ENCODE assay signal across 26 cellular contexts in the genomic region with DNA sequence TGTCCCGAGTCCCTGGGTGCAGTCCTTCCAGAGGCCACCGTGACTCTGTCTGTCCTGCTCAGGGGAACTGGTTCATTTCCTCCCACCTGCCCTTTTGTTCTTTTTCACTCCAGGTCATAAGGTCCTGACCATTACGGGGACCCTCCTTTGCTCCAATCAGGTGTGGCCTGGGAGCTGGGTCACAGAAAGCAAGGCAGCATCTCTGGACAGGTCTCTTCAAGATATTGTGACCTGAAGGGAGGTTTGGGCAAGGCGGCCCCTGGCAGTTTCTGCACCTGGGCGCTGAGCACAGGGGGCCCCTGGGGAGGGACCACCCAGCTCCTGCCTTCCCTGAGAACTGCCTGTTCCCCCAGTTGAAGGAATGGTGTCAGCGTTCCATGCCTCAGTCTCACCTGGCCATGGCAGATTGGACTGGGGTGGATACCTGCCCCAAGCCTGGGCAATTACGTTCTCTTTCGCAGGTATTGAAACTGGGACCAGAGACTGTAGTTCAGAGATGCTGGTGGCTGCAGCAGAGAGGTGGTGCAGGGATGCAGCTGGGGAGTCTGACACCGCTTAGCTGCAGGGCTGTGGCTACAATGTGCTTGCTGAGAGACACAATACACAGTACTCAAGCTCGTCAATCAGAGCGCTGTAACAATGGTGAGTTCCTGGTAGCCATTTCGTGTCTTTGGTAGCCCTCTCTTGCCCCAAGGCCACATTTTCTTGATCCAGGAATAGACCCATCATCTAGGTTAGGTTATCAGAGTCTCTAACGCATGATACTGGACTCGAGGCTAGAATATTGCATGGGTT. TPM values are rescaled to one million over a fixed set of nuclear protein-coding genes. Genes with fewer than 3 reads are reported as not detected.
"Had no signal": no experiment of that assay in that cellular context is flagged by ENCODE, and none has a peak within 500 bp of the region (broad histone marks: within the 10 kb centered on the region; RNA-seq: fewer than 3 reads in every experiment).

No MANE protein-coding gene starts in this region.

- H3K4me1 ChIP-seq: foreskin keratinocyte, prostate gland, stomach, suprapubic skin, transverse colon, uterus had no signal

- H3K36me3 ChIP-seq: prostate gland, stomach, suprapubic skin, transverse colon, uterus, WERI-Rb-1 had no signal

- FAIRE-seq: endometrium, kidney had no signal

- H3K27me3 ChIP-seq: uterus had no signal

- H3K27ac ChIP-seq: foreskin keratinocyte, prostate gland, stomach, suprapubic skin, transverse colon, uterus, WERI-Rb-1 had no signal

- DNase-seq: activated CD4-positive, alpha-beta T cell treated with anti-CD3 and anti-CD28 coated beads for 1 hour; activated CD4-positive, alpha-beta T cell treated with anti-CD3 and anti-CD28 coated beads, Interleukin-2, amount 50 U/mL, for 1 hour; activated CD8-positive, alpha-beta T cell treated with anti-CD3 and anti-CD28 coated beads, Interleukin-2, amount 10 ng/mL, durations not matched to agents 7 days and 5 days; activated gamma-delta T cell treated with Interleukin-2 at 50 U/mL for 16 hours; activated T-cell treated with anti-CD3 and anti-CD28 coated beads, Interleukin-2, amount 50 U/mL, for 1 hour; aorta; effector CD4-positive, alpha-beta T cell; foreskin keratinocyte; kidney; naive thymus-derived CD4-positive, alpha-beta T cell; stimulated activated CD4-positive, alpha-beta T cell treated with anti-CD3 and anti-CD28 coated beads, Interleukin-12 subunit alpha, Interleukin-12 subunit beta, amount 100 ng/mL, for 4 hours; stomach; transverse colon; uterus; WERI-Rb-1 had no signal

- H3K4me3 ChIP-seq: lung, prostate gland, stomach, suprapubic skin, transverse colon, uterus had no signal

- ATAC-seq: activated CD8-positive, alpha-beta T cell treated with anti-CD3 and anti-CD28 coated beads, Interleukin-2, amount 10 ng/mL, durations not matched to agents 7 days and 5 days; activated naive CD4-positive, alpha-beta T cell treated with anti-CD3 and anti-CD28 coated beads, Interleukin-2, amount 50 U/mL, for 72 hours; foreskin keratinocyte; naive thymus-derived CD4-positive, alpha-beta T cell had no signal

- H3K27ac Mint-ChIP-seq: activated CD8-positive, alpha-beta T cell treated with anti-CD3 and anti-CD28 coated beads, Interleukin-2, amount 10 ng/mL, durations not matched to agents 7 days and 5 days; activated naive CD4-positive, alpha-beta T cell treated with anti-CD3 and anti-CD28 coated beads, Interleukin-2, amount 50 U/mL, for 72 hours; brain; naive thymus-derived CD4-positive, alpha-beta T cell had no signal

- H3K4me3 Mint-ChIP-seq: activated CD8-positive, alpha-beta T cell treated with anti-CD3 and anti-CD28 coated beads, Interleukin-2, amount 10 ng/mL, durations not matched to agents 7 days and 5 days; brain; naive thymus-derived CD4-positive, alpha-beta T cell; neural crest cell had no signal

- H3K4me1 Mint-ChIP-seq: brain had no signal

- H3K9me3 ChIP-seq: prostate gland, transverse colon had no signal

- H3K9me3 Mint-ChIP-seq: activated naive CD4-positive, alpha-beta T cell treated with anti-CD3 and anti-CD28 coated beads, Interleukin-2, amount 50 U/mL, for 72 hours had no signal

- H3K36me3 Mint-ChIP-seq: activated naive CD4-positive, alpha-beta T cell treated with anti-CD3 and anti-CD28 coated beads, Interleukin-2, amount 50 U/mL, for 72 hours; brain had no signal

RNA-seq across cellular contexts. Expression of gene TUBB1, which starts 53.8 kb away (rescaled TPM):
- total RNA-seq: activated CD8-positive, alpha-beta T cell treated with anti-CD3 and anti-CD28 coated beads, Interleukin-2, amount 10 ng/mL, durations not matched to agents 7 days and 5 days; chondrocyte; foreskin keratinocyte; glomerular endothelial cell; kidney; neural crest cell; osteoblast; prostate gland; T-helper 2 cell treated with Interferon-gamma antibody and Interleukin-4, amounts not matched to agents 100 ng/mL and 5 ng/mL, for 36 hours; transverse colon had no signal
- polyA plus RNA-seq: aorta, foreskin keratinocyte had no signal
